In genomic region chr17:79905832-79906231, GRCh38 we compare ENCODE assay signal across 14 cellular contexts.
DNase-seq lines count a peak whose midpoint lies in the region; ATAC-seq and TF ChIP-seq lines count a peak whose summit lies in the region.
"Had no signal": no experiment of that assay in that cellular context is flagged by ENCODE, and none has a peak within 500 bp of the region (broad histone marks: within the 10 kb centered on the region; RNA-seq: fewer than 3 reads in every experiment).

No MANE protein-coding gene starts in this region.

- H3K4me3 Mint-ChIP-seq in Calu3 (ENCODE audit: low read depth, unreplicated experiment) = no peak overlapping the region
- H3K4me3 Mint-ChIP-seq in activated CD8-positive, alpha-beta memory T cell treated with anti-CD3 and anti-CD28 coated beads, Interleukin-2, amount 10 ng/mL, durations not matched to agents 7 days and 5 days = no peak overlapping the region
- H3K4me3 Mint-ChIP-seq: activated naive CD4-positive, alpha-beta T cell treated with anti-CD3 and anti-CD28 coated beads, Interleukin-2, amount 50 U/mL, for 24 hours; effector memory CD8-positive, alpha-beta T cell; naive B cell had no signal

- peak; percentile 70 for DNase-seq in Calu3
- peak; percentile 90 for DNase-seq in HT-29 (ENCODE audit: low spot score)
- peak; percentile 29 for DNase-seq in RWPE2 (ENCODE audit: low spot score)
- peak; percentile 13 to 26 for DNase-seq in left colon
- no peak for DNase-seq in glomerular visceral epithelial cell (ENCODE audit: extremely low spot score)
- no peak for DNase-seq in GM19238 (ENCODE audit: insufficient read length, low spot score)
- DNase-seq in activated CD8-positive, alpha-beta memory T cell treated with anti-CD3 and anti-CD28 coated beads, Interleukin-2, amount 10 ng/mL, durations not matched to agents 7 days and 5 days = no peak
- DNase-seq: effector memory CD8-positive, alpha-beta T cell; naive B cell; NCI-H774; stimulated activated naive CD8-positive, alpha-beta T cell treated with anti-CD3 and anti-CD28 coated beads, Interleukin-15, Interleukin-2, amounts not matched to agents 100 U/mL and 50 U/mL, for 24 hours had no signal

- peaks cover 29% of the 10 kb centered on the region for H3K27me3 Mint-ChIP-seq in Calu3 (ENCODE audit: unreplicated experiment)
- peaks cover 16% of the 10 kb centered on the region for H3K27me3 Mint-ChIP-seq in activated CD8-positive, alpha-beta memory T cell treated with anti-CD3 and anti-CD28 coated beads, Interleukin-2, amount 10 ng/mL, durations not matched to agents 7 days and 5 days

- H3K27ac ChIP-seq in RWPE2 (ENCODE audit: poor library complexity, severe bottlenecking) = no peak overlapping the region
- H3K27ac ChIP-seq: VCaP had no signal

- H3K9me3 Mint-ChIP-seq in Calu3 (ENCODE audit: low read depth, unreplicated experiment) = no peaks in the 10 kb centered on the region
- H3K9me3 Mint-ChIP-seq in activated CD8-positive, alpha-beta memory T cell treated with anti-CD3 and anti-CD28 coated beads, Interleukin-2, amount 10 ng/mL, durations not matched to agents 7 days and 5 days (ENCODE audit: low read depth) = no peaks in the 10 kb centered on the region
- H3K9me3 Mint-ChIP-seq: activated naive CD4-positive, alpha-beta T cell treated with anti-CD3 and anti-CD28 coated beads, Interleukin-2, amount 50 U/mL, for 24 hours; effector memory CD8-positive, alpha-beta T cell; naive B cell had no signal

- no peaks in the 10 kb centered on the region for H3K9me3 ChIP-seq in RWPE2 (ENCODE audit: severe bottlenecking)

- H3K36me3 Mint-ChIP-seq in Calu3 (ENCODE audit: insufficient read depth, unreplicated experiment) = no peaks in the 10 kb centered on the region
- H3K36me3 Mint-ChIP-seq in activated CD8-positive, alpha-beta memory T cell treated with anti-CD3 and anti-CD28 coated beads, Interleukin-2, amount 10 ng/mL, durations not matched to agents 7 days and 5 days = no peaks in the 10 kb centered on the region
- H3K36me3 Mint-ChIP-seq: activated naive CD4-positive, alpha-beta T cell treated with anti-CD3 and anti-CD28 coated beads, Interleukin-2, amount 50 U/mL, for 24 hours; naive B cell had no signal

- H3K36me3 ChIP-seq in RWPE2 (ENCODE audit: low read depth) = no peaks in the 10 kb centered on the region

- H3K4me1 Mint-ChIP-seq in Calu3 (ENCODE audit: low read depth, unreplicated experiment) = peaks cover 8% of the 10 kb centered on the region
- no peaks in the 10 kb centered on the region for H3K4me1 Mint-ChIP-seq in activated CD8-positive, alpha-beta memory T cell treated with anti-CD3 and anti-CD28 coated beads, Interleukin-2, amount 10 ng/mL, durations not matched to agents 7 days and 5 days
- H3K4me1 Mint-ChIP-seq: activated naive CD4-positive, alpha-beta T cell treated with anti-CD3 and anti-CD28 coated beads, Interleukin-2, amount 50 U/mL, for 24 hours; naive B cell had no signal

- H3K27me3 ChIP-seq in RWPE2 (ENCODE audit: insufficient read depth, poor library complexity, severe bottlenecking) = peaks cover 13% of the 10 kb centered on the region

- CTCF ChIA-PET in Calu3 (lab: Charles Lee) = no interaction called here
- CTCF ChIA-PET in activated CD8-positive, alpha-beta memory T cell treated with anti-CD3 and anti-CD28 coated beads, Interleukin-2, amount 10 ng/mL, durations not matched to agents 7 days and 5 days (lab: Charles Lee) = no interaction called here

- ATAC-seq in RWPE2 (ENCODE audit: low read depth) = peak; percentile 33; the same call in 1 of the 3 replicates
- peak; percentile 73 for ATAC-seq in left colon
- no peak for ATAC-seq in GM19452 (IDR thresholded peaks at IDR 0.05; ENCODE audit: unreplicated experiment)
- ATAC-seq in activated CD8-positive, alpha-beta memory T cell treated with anti-CD3 and anti-CD28 coated beads, Interleukin-2, amount 10 ng/mL, durations not matched to agents 7 days and 5 days = no peak
- ATAC-seq: effector memory CD8-positive, alpha-beta T cell; stimulated activated naive CD8-positive, alpha-beta T cell treated with anti-CD3 and anti-CD28 coated beads, Interleukin-15, Interleukin-2, amounts not matched to agents 100 U/mL and 50 U/mL, for 24 hours had no signal

- intact Hi-C loops in Calu3 (cut with micrococcal nuclease; ENCODE audit: unreplicated experiment) = no loop called here
- intact Hi-C loops in left colon (cut with DNase I, micrococcal nuclease) = no loop called here

- no peak overlapping the region for H3K27ac Mint-ChIP-seq in Calu3 (ENCODE audit: unreplicated experiment)
- H3K27ac Mint-ChIP-seq in activated CD8-positive, alpha-beta memory T cell treated with anti-CD3 and anti-CD28 coated beads, Interleukin-2, amount 10 ng/mL, durations not matched to agents 7 days and 5 days = no peak overlapping the region
- H3K27ac Mint-ChIP-seq: activated naive CD4-positive, alpha-beta T cell treated with anti-CD3 and anti-CD28 coated beads, Interleukin-2, amount 50 U/mL, for 24 hours; effector memory CD8-positive, alpha-beta T cell; naive B cell had no signal

- no peaks in the 10 kb centered on the region for H3K4me1 ChIP-seq in RWPE2 (ENCODE audit: insufficient read depth, poor library complexity, severe bottlenecking)

- no peak overlapping the region for H3K4me3 ChIP-seq in RWPE2 (ENCODE audit: severe bottlenecking)

- BruUV-seq in Calu3 (replicated peaks; lab: Mats Ljungman, UMichigan) = no TSS peak

- TF ChIP-seq CTCF in Calu3 (IDR thresholded peaks at IDR 0.05; ENCODE audit: unreplicated experiment) (peak; percentile 55), RWPE2 (IDR thresholded peaks at IDR 0.05; ENCODE audit: poor library complexity, severe bottlenecking) (no peak)

Comparison
In these comparisons a context has a peak if more than half of its experiments do, and no peak if none do; other contexts are left out.
1. DNase-seq: peak in Calu3 (single experiment), HT-29 (single experiment), RWPE2 (single experiment) and left colon (2 of 2); none in glomerular visceral epithelial cell (single experiment), GM19238 (single experiment) and activated CD8-positive, alpha-beta memory T cell treated with anti-CD3 and anti-CD28 coated beads, Interleukin-2, amount 10 ng/mL, durations not matched to agents 7 days and 5 days (single experiment).
2. ATAC-seq: peak in RWPE2 (single experiment) and left colon (single experiment); none in GM19452 (single experiment) and activated CD8-positive, alpha-beta memory T cell treated with anti-CD3 and anti-CD28 coated beads, Interleukin-2, amount 10 ng/mL, durations not matched to agents 7 days and 5 days (single experiment).